In genomic region chr17:9912146-9913099, GRCh38 we compare ENCODE assay signal across 20 cellular contexts. TPM values are rescaled to one million over a fixed set of nuclear protein-coding genes. Genes with fewer than 3 reads are reported as not detected.
DNase-seq lines count a peak whose midpoint lies in the region; ATAC-seq and TF ChIP-seq lines count a peak whose summit lies in the region.
"Had no signal": no experiment of that assay in that cellular context is flagged by ENCODE, and none has a peak within 500 bp of the region (broad histone marks: within the 10 kb centered on the region; RNA-seq: fewer than 3 reads in every experiment).

No MANE protein-coding gene starts in this region.

- intact Hi-C loops in dorsolateral prefrontal cortex (cut with DNase I), result no loop called here
- intact Hi-C loops in sciatic nerve (cut with DNase I), result no loop called here

- ATAC-seq in sciatic nerve (peak; percentile 57), HG03571 (IDR thresholded peaks at IDR 0.05; ENCODE audit: unreplicated experiment) (no peak), GM21360 (IDR thresholded peaks at IDR 0.05; ENCODE audit: unreplicated experiment) (no peak)

- no peaks in the 10 kb centered on the region for H3K27me3 ChIP-seq in dorsolateral prefrontal cortex
- H3K27me3 ChIP-seq: BE2C had no signal

- peak overlapping the region in 57 of 59 donors; percentile 21 to 93 (median 77) for H3K27ac ChIP-seq in dorsolateral prefrontal cortex

- peak; percentile 8 for DNase-seq in NCI-H2171 treated with DMSO at 0.1 percent for 48 hours (lab: John Stamatoyannopoulos, UW)
- no peak for DNase-seq in NCI-H2171 (lab: John Stamatoyannopoulos, UW)
- DNase-seq in dorsolateral prefrontal cortex, result peak in 5 of 10 donors; percentile 32 to 72 (median 62)
- DNase-seq in sciatic nerve (ENCODE audit: low spot score), result no peak
- no peak for DNase-seq in AG08395 (ENCODE audit: low spot score)
- no peak for DNase-seq in T-helper 9 cell
- DNase-seq: 8988T; BE2C; Calu3; CD4-positive, alpha-beta T cell; DMS79; GOT3; NCI-H1105; NCI-H2081; RPMI8226; SHP77 treated with DMSO at 0.1 percent for 48 hours; SK-N-SH had no signal

- H3K4me3 ChIP-seq in dorsolateral prefrontal cortex, result no peak overlapping the region

- no peak for TF ChIP-seq CTCF in dorsolateral prefrontal cortex (IDR thresholded peaks at IDR 0.05 in 54 of 56, conservative IDR thresholded peaks at IDR 0.05 in 2 of 56; ENCODE audit: low read depth in 1 of 56, partially characterized antibody in 56 of 56)

RNA-seq across cellular contexts. Expression of gene RCVRN, which starts 7.4 kb away (rescaled TPM):
- total RNA-seq in dorsolateral prefrontal cortex (1 to 10 TPM in 102 of 120 experiments, under 1 TPM in 18; 0.18 to 9.5 (median 2.6) TPM), sciatic nerve (1.0 TPM)
- total RNA-seq: Calu3; CD4-positive, alpha-beta T cell; NCI-H460 had no signal
